In genomic region chr5:10317825-10318682, GRCh38 we compare ENCODE assay signal across 10 cellular contexts. TPM values are rescaled to one million over a fixed set of nuclear protein-coding genes. Genes with fewer than 3 reads are reported as not detected.
A peak's percentile ranks its signal among the peaks of the same experiment; 100 is the strongest.
DNase-seq lines count a peak whose midpoint lies in the region; ATAC-seq and TF ChIP-seq lines count a peak whose summit lies in the region.
"Had no signal": no experiment of that assay in that cellular context is flagged by ENCODE, and none has a peak within 500 bp of the region (broad histone marks: within the 10 kb centered on the region; RNA-seq: fewer than 3 reads in every experiment).

No MANE protein-coding gene starts in this region.

- intact Hi-C loops in posterior vena cava (cut with DNase I) = no loop called here

- TF ChIP-seq POLR2A in upper lobe of left lung (IDR thresholded peaks at IDR 0.05) = no peak

- H3K27me3 ChIP-seq in upper lobe of left lung = no peaks in the 10 kb centered on the region

- H3K27ac ChIP-seq in upper lobe of left lung = no peak overlapping the region
- H3K27ac ChIP-seq: KMS-11 had no signal

- no peaks in the 10 kb centered on the region for H3K36me3 ChIP-seq in upper lobe of left lung

- no peak for TF ChIP-seq CTCF in upper lobe of left lung (IDR thresholded peaks at IDR 0.05)

- DNase-seq in LoVo (ENCODE audit: low spot score) (peak; percentile 89), posterior vena cava (ENCODE audit: low spot score) (peak; percentile 35), NOMO-1 (lab: John Stamatoyannopoulos, UW; ENCODE audit: unreplicated experiment in 2 of 2) (no peak), upper lobe of left lung (no peak), DMS114 treated with DMSO at 0.1 percent for 48 hours (lab: John Stamatoyannopoulos, UW; ENCODE audit: unreplicated experiment) (no peak)
- DNase-seq: activated B cell treated with CpG ODN at 0.5 μM for 24 hours; stimulated activated CD4-positive, alpha-beta T cell treated with anti-CD3 and anti-CD28 coated beads, Interleukin-15, amount 100 ng/mL, for 24 hours had no signal

- H3K4me3 ChIP-seq in upper lobe of left lung = no peak overlapping the region

- ATAC-seq in GM19043 (IDR thresholded peaks at IDR 0.05; ENCODE audit: low read depth, unreplicated experiment) (peak; percentile 67), HG02610 (IDR thresholded peaks at IDR 0.05; ENCODE audit: unreplicated experiment) (peak; percentile 86), upper lobe of left lung (ENCODE audit: low FRiP score in 2 of 2) (no peak)

- no peak for TF ChIP-seq EP300 in upper lobe of left lung (IDR thresholded peaks at IDR 0.05)

- H3K4me1 ChIP-seq in upper lobe of left lung = no peaks in the 10 kb centered on the region

- H3K9me3 ChIP-seq in upper lobe of left lung = no peaks in the 10 kb centered on the region

- 82 to 90% methylated on average over 6 of the region's 6 CpGs for WGBS in upper lobe of left lung, 2 donors

RNA-seq across cellular contexts. Expression of gene CMBL, which starts 10.4 kb away (rescaled TPM):
- total RNA-seq in posterior vena cava (10 to 100 TPM; 11.8 to 20.4 TPM), upper lobe of left lung (10 to 100 TPM in 2 of 6 donors, 1 to 10 TPM in 4; 8.0 to 19.1 (median 8.4) TPM)
- total RNA-seq: activated B cell treated with CpG ODN at 0.5 μM for 24 hours had no signal

RNA-seq across cellular contexts. Expression of gene MARCHF6, which starts 35.4 kb away (rescaled TPM):
- total RNA-seq in posterior vena cava (100 to 1,000 TPM; 116 to 127 TPM), upper lobe of left lung (100 to 1,000 TPM in 4 of 6 donors, 10 to 100 TPM in 2; 48.5 to 128 (median 110) TPM)

Comparison
In these comparisons a context has a peak if more than half of its experiments do, and no peak if none do; other contexts are left out.
1. ATAC-seq: peak in GM19043 (single experiment) and HG02610 (single experiment); none in upper lobe of left lung (0 of 2).
2. DNase-seq: peak in LoVo (single experiment) and posterior vena cava (single experiment); none in NOMO-1 (0 of 2), upper lobe of left lung (0 of 2) and DMS114 treated with DMSO at 0.1 percent for 48 hours (single experiment).